9 cellular contexts compared by ENCODE assay signal in the genomic region with DNA sequence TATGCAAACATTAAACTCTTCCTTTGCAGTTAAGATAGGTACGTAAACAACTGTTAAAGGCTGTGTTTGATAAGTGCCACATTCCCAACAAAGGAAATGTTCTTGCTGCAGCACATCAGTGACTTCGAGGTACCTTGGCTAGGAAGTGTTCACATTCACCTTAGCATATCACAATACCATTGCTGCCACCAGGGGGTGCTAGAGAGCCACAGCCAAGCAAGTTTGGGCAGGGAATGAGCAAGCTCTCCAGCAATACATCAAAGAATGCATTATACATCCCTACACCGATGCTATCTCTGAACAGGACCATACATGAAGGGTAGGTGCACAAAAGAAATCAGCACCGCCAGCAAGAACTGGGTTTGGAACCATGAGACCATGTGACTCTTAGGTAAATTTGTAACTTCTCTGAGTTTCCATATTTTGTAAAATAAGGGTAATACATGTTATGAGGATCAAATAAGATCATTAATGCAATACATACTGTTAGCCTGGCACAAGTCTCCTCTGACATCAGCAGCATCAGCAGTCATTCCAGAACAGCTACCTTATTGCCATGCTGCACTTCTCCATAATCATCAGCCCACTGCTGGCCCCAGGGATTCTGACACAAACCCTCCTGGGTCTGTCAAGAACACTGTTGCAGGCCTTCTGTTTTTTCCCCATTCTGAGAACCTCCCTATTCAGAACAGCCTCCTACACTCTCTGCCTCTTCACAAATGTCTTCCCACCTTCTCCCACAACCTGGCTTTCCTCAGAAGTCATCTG. TPM values are rescaled to one million over a fixed set of nuclear protein-coding genes. Genes with fewer than 3 reads are reported as not detected.
A peak's percentile ranks its signal among the peaks of the same experiment; 100 is the strongest.
DNase-seq lines count a peak whose midpoint lies in the region; ATAC-seq and TF ChIP-seq lines count a peak whose summit lies in the region.
"Had no signal": no experiment of that assay in that cellular context is flagged by ENCODE, and none has a peak within 500 bp of the region (broad histone marks: within the 10 kb centered on the region; RNA-seq: fewer than 3 reads in every experiment).

No MANE protein-coding gene starts in this region.

- H3K4me1 Mint-ChIP-seq in CD4-positive, alpha-beta memory T cell = peaks cover 15 to 28% (median 25%) of the 10 kb centered on the region in 4 donors
- peaks cover 38 to 43% of the 10 kb centered on the region in 2 donors for H3K4me1 Mint-ChIP-seq in natural killer cell treated with Interleukin-12 subunit alpha and Interleukin-12 subunit beta and Interleukin-15 and Interleukin-18, amount 100 ng/mL, for 72 hours (ENCODE audit: low read depth in 2 of 2)

- no peak overlapping the region for H3K4me3 Mint-ChIP-seq in CD4-positive, alpha-beta memory T cell
- H3K4me3 Mint-ChIP-seq in natural killer cell treated with Interleukin-12 subunit alpha and Interleukin-12 subunit beta and Interleukin-15 and Interleukin-18, amount 100 ng/mL, for 72 hours = no peak overlapping the region
- H3K4me3 Mint-ChIP-seq: T-helper 1 cell treated with Interleukin-12 subunit alpha and Interleukin-12 subunit beta and Interleukin-4 antibody, amounts not matched to agents 30 μg/mL and 1 μg/mL, for 36 hours had no signal

- no peak overlapping the region for H3K4me3 ChIP-seq in CD4-positive, alpha-beta memory T cell (ENCODE audit: low read length in 2 of 2)
- H3K4me3 ChIP-seq in OCI-LY3 (ENCODE audit: low read length) (no peak overlapping the region), esophagus muscularis mucosa (no peak overlapping the region)

- intact Hi-C loops in CD4-positive, alpha-beta memory T cell (cut with micrococcal nuclease) = loop anchor here (1.0 to 5.0 kb wide), 7 partner anchors 11 to 261 kb away; no protein-coding TSS in a partner anchor
- intact Hi-C loops in esophagus muscularis mucosa (cut with DNase I) = loop anchor here (1.0 to 5.0 kb wide), 3 partner anchors 86 to 266 kb away; no protein-coding TSS in a partner anchor

- H3K27ac Mint-ChIP-seq in CD4-positive, alpha-beta memory T cell = peak overlapping the region in 6 of 7 donors; percentile 5 to 84 (median 38)
- H3K27ac Mint-ChIP-seq in natural killer cell treated with Interleukin-12 subunit alpha and Interleukin-12 subunit beta and Interleukin-15 and Interleukin-18, amount 100 ng/mL, for 72 hours = no peak overlapping the region
- H3K27ac Mint-ChIP-seq: T-helper 1 cell treated with Interleukin-12 subunit alpha and Interleukin-12 subunit beta and Interleukin-4 antibody, amounts not matched to agents 30 μg/mL and 1 μg/mL, for 36 hours had no signal

- H3K27me3 ChIP-seq in CD4-positive, alpha-beta memory T cell (ENCODE audit: insufficient read depth, low read length) = no peaks in the 10 kb centered on the region
- H3K27me3 ChIP-seq in OCI-LY3 (ENCODE audit: low read depth, low read length) (no peaks in the 10 kb centered on the region; the same call in 1 of the 2 replicates), esophagus muscularis mucosa (no peaks in the 10 kb centered on the region)

- no peaks in the 10 kb centered on the region for H3K27me3 Mint-ChIP-seq in CD4-positive, alpha-beta memory T cell
- peaks cover 0 to 14% of the 10 kb centered on the region in 2 donors for H3K27me3 Mint-ChIP-seq in natural killer cell treated with Interleukin-12 subunit alpha and Interleukin-12 subunit beta and Interleukin-15 and Interleukin-18, amount 100 ng/mL, for 72 hours

- peaks cover 35% of the 10 kb centered on the region for H4K20me1 ChIP-seq in OCI-LY3 (ENCODE audit: insufficient read depth, low read length)

- H3K27ac ChIP-seq in CD4-positive, alpha-beta memory T cell (ENCODE audit: low read depth, low read length) = no peak overlapping the region
- no peak overlapping the region for H3K27ac ChIP-seq in OCI-LY3 (ENCODE audit: low read length)
- H3K27ac ChIP-seq in esophagus muscularis mucosa (replicated peaks in 1 of 4) = no peak overlapping the region

- no peaks in the 10 kb centered on the region for H3K9me3 ChIP-seq in CD4-positive, alpha-beta memory T cell (ENCODE audit: control insufficient read depth in 1 of 2, low read length in 2 of 2)
- H3K9me3 ChIP-seq in OCI-LY3 (ENCODE audit: insufficient read depth, low read length) = no peaks in the 10 kb centered on the region
- H3K9me3 ChIP-seq in esophagus muscularis mucosa = no peaks in the 10 kb centered on the region

- peaks cover 21 to 39% of the 10 kb centered on the region in 2 donors for H3K36me3 Mint-ChIP-seq in CD4-positive, alpha-beta memory T cell
- peaks cover 8% of the 10 kb centered on the region for H3K36me3 Mint-ChIP-seq in natural killer cell treated with Interleukin-12 subunit alpha and Interleukin-12 subunit beta and Interleukin-15 and Interleukin-18, amount 100 ng/mL, for 72 hours

- peak; percentile 67 to 78 (median 73) for DNase-seq in CD4-positive, alpha-beta memory T cell
- peak; percentile 78 for DNase-seq in HT1080 (ENCODE audit: low read depth)
- peak; percentile 82 for DNase-seq in activated T-cell treated with anti-CD3 and anti-CD28 coated beads for 24 hours (ENCODE audit: low read depth)
- DNase-seq in esophagus muscularis mucosa (ENCODE audit: extremely low spot score) = peak; percentile 96
- peak; percentile 81 for DNase-seq in natural killer cell treated with Interleukin-12 subunit alpha and Interleukin-12 subunit beta and Interleukin-15 and Interleukin-18, amount 100 ng/mL, for 72 hours (ENCODE audit: low spot score)
- peak; percentile 78 for DNase-seq in stimulated activated naive CD4-positive, alpha-beta T cell treated with Interleukin-2 at 50 U/mL for 16 hours (lab: John Stamatoyannopoulos, UW)

- no peak overlapping the region for H2AFZ ChIP-seq in OCI-LY3 (ENCODE audit: low read depth, low read length)

- H3K79me2 ChIP-seq in OCI-LY3 (ENCODE audit: low read length) = no peaks in the 10 kb centered on the region

- H3K9me3 Mint-ChIP-seq in CD4-positive, alpha-beta memory T cell = peaks cover 0 to 1% (median 0%) of the 10 kb centered on the region in 8 donors
- H3K9me3 Mint-ChIP-seq in natural killer cell treated with Interleukin-12 subunit alpha and Interleukin-12 subunit beta and Interleukin-15 and Interleukin-18, amount 100 ng/mL, for 72 hours = no peaks in the 10 kb centered on the region
- H3K9me3 Mint-ChIP-seq: T-helper 1 cell treated with Interleukin-12 subunit alpha and Interleukin-12 subunit beta and Interleukin-4 antibody, amounts not matched to agents 30 μg/mL and 1 μg/mL, for 36 hours had no signal

- no peak overlapping the region for H3K9ac ChIP-seq in OCI-LY3 (ENCODE audit: low read length)

- POLR2A ChIA-PET in CD4-positive, alpha-beta memory T cell (lab: Charles Lee; ENCODE audit: partially characterized antibody) = interaction anchor here (1.0 kb wide), 1 partner anchor 165 kb away, joined by 3 read pairs; no protein-coding TSS in a partner anchor

- peak; percentile 93 for TF ChIP-seq CTCF in OCI-LY3 (IDR thresholded peaks at IDR 0.05; ENCODE audit: low read depth, low read length)
- peak; percentile 87 to 98 (median 96) for TF ChIP-seq CTCF in esophagus muscularis mucosa (IDR thresholded peaks at IDR 0.05)

- H3K4me2 ChIP-seq in OCI-LY3 (ENCODE audit: low read length) = no peak overlapping the region

- no peak for TF ChIP-seq POLR2A in esophagus muscularis mucosa (IDR thresholded peaks at IDR 0.05; ENCODE audit: low read depth)

- 38% methylated on average over 4 of the region's 4 CpGs for WGBS in esophagus muscularis mucosa

- ATAC-seq in GM19455 (IDR thresholded peaks at IDR 0.05; ENCODE audit: unreplicated experiment) = peak; percentile 66
- peak; percentile 57 to 64 for ATAC-seq in natural killer cell treated with Interleukin-12 subunit alpha and Interleukin-12 subunit beta and Interleukin-15 and Interleukin-18, amount 100 ng/mL, for 72 hours

- TF ChIP-seq EP300 in esophagus muscularis mucosa (IDR thresholded peaks at IDR 0.05) = no peak

- CTCF ChIA-PET in CD4-positive, alpha-beta memory T cell (lab: Charles Lee; ENCODE audit: partially characterized antibody) = interaction anchor here (0.6 to 6.3 kb wide), 37 partner anchors 9 to 1657 kb away, joined by 3 to 109 read pairs (median 5); a partner anchor contains a TSS

- no peaks in the 10 kb centered on the region for H3K4me1 ChIP-seq in CD4-positive, alpha-beta memory T cell (ENCODE audit: insufficient read depth, low read length)
- H3K4me1 ChIP-seq in OCI-LY3 (ENCODE audit: low read length) (peaks cover 3% of the 10 kb centered on the region; the same call in 1 of the 2 replicates), esophagus muscularis mucosa (peaks cover 3 to 38% (median 26%) of the 10 kb centered on the region in 4 donors)

- H3K36me3 ChIP-seq in CD4-positive, alpha-beta memory T cell (ENCODE audit: insufficient read depth, low read length) = peaks cover 8% of the 10 kb centered on the region
- H3K36me3 ChIP-seq in OCI-LY3 (replicated peaks; ENCODE audit: low read depth, low read length) = peaks cover 7% of the 10 kb centered on the region
- peaks cover 6 to 29% (median 11%) of the 10 kb centered on the region in 4 donors for H3K36me3 ChIP-seq in esophagus muscularis mucosa

RNA-seq across cellular contexts. Expression of a gene that starts 37.6 kb away (rescaled TPM):
- 10 to 100 TPM; 44.7 to 47.9 TPM for total RNA-seq in CD4-positive, alpha-beta memory T cell
- 1 to 10 TPM; 4.8 to 9.8 TPM for polyA plus RNA-seq in CD4-positive, alpha-beta memory T cell
- 111 and 115 TPM in 2 replicates for total RNA-seq in HT1080 (2014; rRNA removed; shearing (Covaris generic))
- 102 and 119 TPM in 2 replicates for polyA plus RNA-seq in HT1080 (2015; cell fraction: cytosol; rRNA removed)
- 151 and 171 TPM in 2 replicates for polyA plus RNA-seq in HT1080 (2015; cell fraction: nucleus; rRNA removed)
- total RNA-seq in esophagus muscularis mucosa = 100 to 1,000 TPM in 2 of 4 donors, 10 to 100 TPM in 2; 78.2 to 120 (median 96.5) TPM
- total RNA-seq in natural killer cell treated with Interleukin-12 subunit alpha and Interleukin-12 subunit beta and Interleukin-15 and Interleukin-18, amount 100 ng/mL, for 72 hours = 10 to 100 TPM; 20.6 to 20.8 TPM

Comparison
In these comparisons a context has a peak if more than half of its experiments do, and no peak if none do; other contexts are left out.
1. H3K27ac Mint-ChIP-seq: peak in CD4-positive, alpha-beta memory T cell (6 of 7); none in natural killer cell treated with Interleukin-12 subunit alpha and Interleukin-12 subunit beta and Interleukin-15 and Interleukin-18, amount 100 ng/mL, for 72 hours (0 of 2).
2. Peak in every context shown above with its lines, with median percentiles within 50 percentile points of each other: DNase-seq.